ENCODE assay signal across 17 cellular contexts in the genomic region with DNA sequence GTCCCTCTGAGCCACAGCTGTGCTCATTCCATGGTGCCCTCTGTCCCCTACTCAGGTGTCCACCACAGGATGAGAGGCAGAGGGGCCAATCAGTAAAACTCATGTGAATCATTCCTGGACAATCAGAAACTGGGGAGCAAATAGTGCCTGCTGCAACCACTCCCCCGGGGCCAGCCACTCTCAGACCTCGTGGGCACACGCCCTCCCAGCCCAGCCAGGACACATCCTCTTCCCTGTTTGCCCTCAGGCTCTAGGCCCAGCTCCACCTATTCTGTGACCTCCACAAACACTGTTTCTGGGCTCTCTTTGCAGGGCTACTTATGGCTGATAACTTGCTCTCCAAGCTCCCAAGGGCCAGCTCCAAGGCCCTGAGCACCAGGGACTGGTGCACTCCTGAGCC. TPM values are rescaled to one million over a fixed set of nuclear protein-coding genes. Genes with fewer than 3 reads are reported as not detected.
DNase-seq lines count a peak whose midpoint lies in the region; ATAC-seq and TF ChIP-seq lines count a peak whose summit lies in the region.
"Had no signal": no experiment of that assay in that cellular context is flagged by ENCODE, and none has a peak within 500 bp of the region (broad histone marks: within the 10 kb centered on the region; RNA-seq: fewer than 3 reads in every experiment).

No MANE protein-coding gene starts in this region.

- TF ChIP-seq CTCF in mammary epithelial cell (conservative IDR thresholded peaks at IDR 0.05 in 1 of 2, IDR thresholded peaks at IDR 0.05 in 1 of 2; ENCODE audit: extremely low read depth in 1 of 2, insufficient read depth in 1 of 2, low read depth in 1 of 2, low read length in 2 of 2) (no peak), breast epithelium (IDR thresholded peaks at IDR 0.05) (no peak), RWPE2 (IDR thresholded peaks at IDR 0.05; ENCODE audit: poor library complexity, severe bottlenecking) (no peak), liver (IDR thresholded peaks at IDR 0.05; ENCODE audit: low read depth, low read length, missing input control) (no peak), upper lobe of right lung (IDR thresholded peaks at IDR 0.05) (no peak)

- peak; percentile 16 to 23 for TF ChIP-seq RAD21 in liver (IDR thresholded peaks at IDR 0.05)

- BruUV-seq in mammary epithelial cell (replicated peaks; lab: Mats Ljungman, UMichigan) = no TSS peak

- no peak overlapping the region for H3K4me2 ChIP-seq in mammary epithelial cell (ENCODE audit: insufficient read depth, low read depth, low read length)
- H3K4me2 ChIP-seq: GM23338, neural progenitor cell had no signal

- TF ChIP-seq POLR2A in breast epithelium (IDR thresholded peaks at IDR 0.05) = no peak

- intact Hi-C loops in mammary epithelial cell (cut with micrococcal nuclease) (no loop called here), breast epithelium (cut with DNase I; ENCODE audit: low total_unique reads) (no loop called here), upper lobe of right lung (cut with DNase I) (no loop called here)

- no peak overlapping the region for H3K9ac ChIP-seq in mammary epithelial cell (ENCODE audit: insufficient read depth, low read length)
- H3K9ac ChIP-seq in liver (ENCODE audit: low read depth in 1 of 2, low read length in 2 of 2) = no peak overlapping the region
- H3K9ac ChIP-seq: neural progenitor cell had no signal

- H3K79me2 ChIP-seq in mammary epithelial cell (ENCODE audit: insufficient read depth, low read length) = no peaks in the 10 kb centered on the region

- H3K4me3 ChIP-seq in mammary epithelial cell (replicated peaks in 1 of 3; ENCODE audit: insufficient read depth in 1 of 3, low read depth in 2 of 3, low read length in 3 of 3) (no peak overlapping the region), breast epithelium (no peak overlapping the region), RWPE2 (ENCODE audit: severe bottlenecking) (no peak overlapping the region), liver (ENCODE audit: low read depth in 1 of 3, low read length in 3 of 3) (no peak overlapping the region), upper lobe of right lung (no peak overlapping the region)
- H3K4me3 ChIP-seq: GM23338, neural progenitor cell had no signal

- no peaks in the 10 kb centered on the region for H3K36me3 ChIP-seq in mammary epithelial cell (ENCODE audit: insufficient read depth, low read length)
- H3K36me3 ChIP-seq in breast epithelium = no peaks in the 10 kb centered on the region
- H3K36me3 ChIP-seq in RWPE2 (ENCODE audit: low read depth) = no peaks in the 10 kb centered on the region
- no peaks in the 10 kb centered on the region for H3K36me3 ChIP-seq in liver (ENCODE audit: control insufficient read depth in 4 of 4, insufficient read depth in 3 of 4, low read depth in 1 of 4, low read length in 3 of 4)
- H3K36me3 ChIP-seq in upper lobe of right lung = no peaks in the 10 kb centered on the region
- H3K36me3 ChIP-seq: neural progenitor cell had no signal

- H3K27me3 ChIP-seq in mammary epithelial cell (ENCODE audit: insufficient read depth, low read length) (no peaks in the 10 kb centered on the region), breast epithelium (no peaks in the 10 kb centered on the region), RWPE2 (ENCODE audit: insufficient read depth, poor library complexity, severe bottlenecking) (no peaks in the 10 kb centered on the region), liver (ENCODE audit: control insufficient read depth in 4 of 4, insufficient read depth in 4 of 4, low read length in 3 of 4) (no peaks in the 10 kb centered on the region), upper lobe of right lung (no peaks in the 10 kb centered on the region)
- H3K27me3 ChIP-seq: neural progenitor cell had no signal

- ATAC-seq in RWPE2 (ENCODE audit: low read depth) (peak; percentile 49; the same call in 2 of the 3 replicates), upper lobe of right lung (peak; percentile 91), GM21737 (IDR thresholded peaks at IDR 0.05; ENCODE audit: unreplicated experiment) (no peak), SK-N-SH treated with all-trans-retinoic acid at 6 μM for 48 hours (no peak)
- ATAC-seq: GM23338 had no signal

- 14% methylated on average over 3 of the region's 3 CpGs for WGBS in mammary epithelial cell (ENCODE audit: low coverage, missing lambda C conversion rate)
- 27% methylated on average over 3 of the region's 3 CpGs for WGBS in liver

- in situ Hi-C loops in mammary epithelial cell (cut with MboI; ENCODE audit: low sequenced_read_pairs in 2 of 2) = no loop called here

- H3K9me3 ChIP-seq in mammary epithelial cell (replicated peaks; ENCODE audit: insufficient read depth, low read length) = no peaks in the 10 kb centered on the region
- H3K9me3 ChIP-seq in breast epithelium = no peaks in the 10 kb centered on the region
- H3K9me3 ChIP-seq in RWPE2 (ENCODE audit: severe bottlenecking) = no peaks in the 10 kb centered on the region
- no peaks in the 10 kb centered on the region for H3K9me3 ChIP-seq in liver (ENCODE audit: control insufficient read depth in 4 of 4, low read length in 3 of 4)
- no peaks in the 10 kb centered on the region for H3K9me3 ChIP-seq in upper lobe of right lung

- dilution Hi-C loops in mammary epithelial cell (cut with HindIII; ENCODE audit: low sequenced_read_pairs) = no loop called here

- no peak overlapping the region for H3K27ac ChIP-seq in mammary epithelial cell (ENCODE audit: insufficient read depth, low read depth, low read length)
- H3K27ac ChIP-seq in breast epithelium = peak overlapping the region in 1 of 2 donors; percentile 53
- H3K27ac ChIP-seq in RWPE2 (ENCODE audit: poor library complexity, severe bottlenecking) = no peak overlapping the region
- H3K27ac ChIP-seq in liver (ENCODE audit: low read depth in 1 of 2, low read length in 2 of 2) = peak overlapping the region; percentile 50 to 86
- H3K27ac ChIP-seq in upper lobe of right lung = no peak overlapping the region
- H3K27ac ChIP-seq: neural progenitor cell had no signal

- DNase-seq in mammary epithelial cell (no peak), breast epithelium (ENCODE audit: low spot score in 2 of 2) (no peak), RWPE2 (ENCODE audit: low spot score) (no peak), upper lobe of right lung (peak; percentile 77), kidney glomerular epithelial cell (lab: John Stamatoyannopoulos, UW) (no peak)
- DNase-seq: activated effector memory CD4-positive, alpha-beta T cell treated with Interleukin-2 at 50 U/mL for 16 hours; cortex of kidney; NCI-H1105; right cardiac atrium; stimulated activated CD4-positive, alpha-beta T cell treated with anti-CD3 and anti-CD28 coated beads, Interleukin-1b, Interleukin-23, amount 100 ng/mL, for 48 hours had no signal

- CTCF ChIA-PET in mammary epithelial cell (lab: Charles Lee; ENCODE audit: low non-redundant PET) = no interaction called here

- no peaks in the 10 kb centered on the region for H4K20me1 ChIP-seq in mammary epithelial cell (ENCODE audit: insufficient read depth, low read length)

- H2AFZ ChIP-seq in mammary epithelial cell (ENCODE audit: low read depth, low read length) = peak overlapping the region; percentile 45
- H2AFZ ChIP-seq: GM23338, neural progenitor cell had no signal

- peaks cover 23% of the 10 kb centered on the region for H3K4me1 ChIP-seq in mammary epithelial cell (ENCODE audit: insufficient read depth, low read length)
- peaks cover 0 to 15% of the 10 kb centered on the region in 2 donors for H3K4me1 ChIP-seq in breast epithelium
- H3K4me1 ChIP-seq in RWPE2 (ENCODE audit: insufficient read depth, poor library complexity, severe bottlenecking) = peaks cover 26% of the 10 kb centered on the region
- peaks cover 13 to 36% (median 30%) of the 10 kb centered on the region in 4 donors for H3K4me1 ChIP-seq in liver (ENCODE audit: control insufficient read depth in 4 of 4, insufficient read depth in 4 of 4, low read length in 3 of 4)
- peaks cover 17% of the 10 kb centered on the region for H3K4me1 ChIP-seq in upper lobe of right lung

TF ChIP-seq in liver, 16 proteins besides CTCF, POLR2A, EP300 and RAD21 (continues in another document):
- TF ChIP-seq YY1 (IDR thresholded peaks at IDR 0.05) (peak; percentile 59), TAF1 (conservative IDR thresholded peaks at IDR 0.05) (peak; percentile 17)

TF ChIP-seq in SK-N-SH treated with all-trans-retinoic acid at 6 μM for 48 hours, 23 proteins besides CTCF, POLR2A, EP300 and RAD21 (continues in another document):
- TF ChIP-seq TOX (CRISPR knock-in tag; IDR thresholded peaks at IDR 0.05; ENCODE audit: borderline replicate concordance) (no peak), CSDC2 (CRISPR knock-in tag; IDR thresholded peaks at IDR 0.05) (no peak)

RNA-seq across cellular contexts. Expression of a gene that starts 14.0 kb away (rescaled TPM):
- 10 to 100 TPM in 1 of 2 donors, 1 to 10 TPM in 1; 7.2 to 11.1 TPM for total RNA-seq in mammary epithelial cell
- 23.2 TPM for polyA plus RNA-seq in mammary epithelial cell
- polyA minus RNA-seq in mammary epithelial cell = 18.1 TPM
- 10 to 100 TPM in 1 of 3 donors, 1 to 10 TPM in 1, under 1 TPM in 1; 0.64 to 22.4 (median 7.9) TPM for total RNA-seq in breast epithelium
- 1 to 10 TPM in 1 of 2 donors, under 1 TPM in 1; 0.70 to 6.2 TPM for total RNA-seq in liver
- 1 to 10 TPM; 7.2 to 7.3 TPM for polyA plus RNA-seq in liver
- total RNA-seq in upper lobe of right lung = 13.6 TPM

RNA-seq across cellular contexts. Expression of a gene that starts 26.6 kb away (rescaled TPM):
- total RNA-seq in mammary epithelial cell (not detected), breast epithelium (10 to 100 TPM in 1 of 3 donors, 1 to 10 TPM in 2; 1.6 to 74.9 (median 5.7) TPM), liver (10 to 100 TPM in 1 of 2 donors, not detected in 1; 30.9 TPM), upper lobe of right lung (not detected)
- polyA plus RNA-seq in mammary epithelial cell (not detected), liver (10 to 100 TPM; 51.1 to 90.1 TPM)
- not detected for polyA minus RNA-seq in mammary epithelial cell
- total RNA-seq: activated CD8-positive, alpha-beta memory T cell treated with anti-CD3 and anti-CD28 coated beads for 36 hours; GM23338 had no signal
- polyA plus RNA-seq: AG04450, GM23338 had no signal

RNA-seq across cellular contexts. Expression of a gene that starts 42.6 kb away (rescaled TPM):
- total RNA-seq in mammary epithelial cell (10 to 100 TPM; 25.0 to 28.0 TPM), breast epithelium (10 to 100 TPM; 34.6 to 58.4 (median 47.5) TPM), liver (10 to 100 TPM; 19.1 TPM), upper lobe of right lung (35.9 TPM)
- polyA plus RNA-seq in mammary epithelial cell (15.7 TPM), liver (10 to 100 TPM in 1 of 2 donors, 1 to 10 TPM in 1; 7.9 to 10.9 TPM)
- 28.7 TPM for polyA minus RNA-seq in mammary epithelial cell

RNA-seq across cellular contexts. Expression of a gene that starts 42.6 kb away (rescaled TPM):
- 100 to 1,000 TPM; 108 to 209 TPM for total RNA-seq in mammary epithelial cell
- 165 TPM for polyA plus RNA-seq in mammary epithelial cell
- polyA minus RNA-seq in mammary epithelial cell = 11.5 TPM
- total RNA-seq in breast epithelium = 100 to 1,000 TPM; 101 to 105 (median 103) TPM
- 100 to 1,000 TPM in 1 of 2 donors, 10 to 100 TPM in 1; 86.9 to 142 TPM for total RNA-seq in liver
- polyA plus RNA-seq in liver = 100 to 1,000 TPM; 256 to 783 TPM
- total RNA-seq in upper lobe of right lung = 140 TPM

Comparison
In these comparisons a context has a peak if more than half of its experiments do, and no peak if none do; other contexts are left out.
1. H3K27ac ChIP-seq: peak in liver (2 of 2); none in mammary epithelial cell (single experiment), RWPE2 (single experiment) and upper lobe of right lung (single experiment).
2. ATAC-seq: peak in RWPE2 (single experiment) and upper lobe of right lung (single experiment); none in GM21737 (single experiment) and SK-N-SH treated with all-trans-retinoic acid at 6 μM for 48 hours (single experiment).